Comparison of ENCODE assay signal across 24 cellular contexts in genomic region chr10:6695519-6695918, GRCh38.
"Had no signal": no experiment of that assay in that cellular context is flagged by ENCODE, and none has a peak within 500 bp of the region (broad histone marks: within the 10 kb centered on the region; RNA-seq: fewer than 3 reads in every experiment).

No MANE protein-coding gene starts in this region.

- FAIRE-seq: astrocyte, bronchial epithelial cell, frontal cortex had no signal

- H3K27ac Mint-ChIP-seq: activated CD4-positive, alpha-beta memory T cell treated with anti-CD3 and anti-CD28 coated beads, Interleukin-2, amount 10 ng/mL, durations not matched to agents 7 days and 5 days; activated naive CD4-positive, alpha-beta T cell treated with anti-CD3 and anti-CD28 coated beads, Interleukin-2, amount 10 ng/mL, durations not matched to agents 7 days and 5 days; activated naive CD8-positive, alpha-beta T cell; activated T-helper 2 cell treated with anti-CD3 and anti-CD28 coated beads, Interferon-gamma antibody, Interleukin-2, Interleukin-4, amounts not matched to agents 10 μg/mL and 5 μg/mL and 100 μg/mL, durations not matched to agents 14 hours and 24 hours and 36 hours; dendritic cell treated with granulocyte-macrophage colony-stimulating factor and Interleukin-4, amounts not matched to agents 40 ng/mL and 50 ng/mL, for 4 days; endodermal cell had no signal

- H3K4me1 Mint-ChIP-seq: activated CD4-positive, alpha-beta memory T cell treated with anti-CD3 and anti-CD28 coated beads, Interleukin-2, amount 10 ng/mL, durations not matched to agents 7 days and 5 days; activated naive CD4-positive, alpha-beta T cell treated with anti-CD3 and anti-CD28 coated beads, Interleukin-2, amount 10 ng/mL, durations not matched to agents 7 days and 5 days; central memory CD8-positive, alpha-beta T cell had no signal

- H3K27me3 ChIP-seq: brain microvascular endothelial cell had no signal

- H3K36me3 Mint-ChIP-seq: activated naive CD4-positive, alpha-beta T cell treated with anti-CD3 and anti-CD28 coated beads, Interleukin-2, amount 10 ng/mL, durations not matched to agents 7 days and 5 days had no signal

- H3K4me3 ChIP-seq: coronary artery, dorsolateral prefrontal cortex had no signal

- H3K9me3 Mint-ChIP-seq: activated CD4-positive, alpha-beta memory T cell treated with anti-CD3 and anti-CD28 coated beads, Interleukin-2, amount 10 ng/mL, durations not matched to agents 7 days and 5 days; activated naive CD4-positive, alpha-beta T cell treated with anti-CD3 and anti-CD28 coated beads, Interleukin-2, amount 10 ng/mL, durations not matched to agents 7 days and 5 days; activated T-helper 2 cell treated with anti-CD3 and anti-CD28 coated beads, Interferon-gamma antibody, Interleukin-2, Interleukin-4, amounts not matched to agents 10 μg/mL and 5 μg/mL and 100 μg/mL, durations not matched to agents 14 hours and 24 hours and 36 hours; central memory CD8-positive, alpha-beta T cell; dendritic cell treated with granulocyte-macrophage colony-stimulating factor and Interleukin-4, amounts not matched to agents 40 ng/mL and 50 ng/mL, for 4 days; endodermal cell had no signal

- ATAC-seq: esophagus mucosa had no signal

- H3K27ac ChIP-seq: brain microvascular endothelial cell, coronary artery, dorsolateral prefrontal cortex had no signal

- H3K4me3 Mint-ChIP-seq: activated CD4-positive, alpha-beta memory T cell treated with anti-CD3 and anti-CD28 coated beads, Interleukin-2, amount 10 ng/mL, durations not matched to agents 7 days and 5 days; activated naive CD4-positive, alpha-beta T cell treated with anti-CD3 and anti-CD28 coated beads, Interleukin-2, amount 10 ng/mL, durations not matched to agents 7 days and 5 days; activated naive CD8-positive, alpha-beta T cell; central memory CD8-positive, alpha-beta T cell; dendritic cell treated with granulocyte-macrophage colony-stimulating factor and Interleukin-4, amounts not matched to agents 40 ng/mL and 50 ng/mL, for 4 days; endodermal cell had no signal

- DNase-seq: activated CD4-positive, alpha-beta memory T cell treated with anti-CD3 and anti-CD28 coated beads, Interleukin-2, amount 10 ng/mL, durations not matched to agents 7 days and 5 days; activated CD4-positive, alpha-beta T cell treated with anti-CD3 and anti-CD28 coated beads, Interleukin-2, amount 50 U/mL, for 4 hours; activated CD4-positive, CD25-positive, alpha-beta regulatory T cell; activated CD4-positive, CD25-positive, alpha-beta regulatory T cell treated with anti-CD3 and anti-CD28 coated beads, Interleukin-2, amount 50 U/mL, for 72 hours; activated CD8-positive, alpha-beta memory T cell treated with anti-CD3 and anti-CD28 coated beads, Interleukin-2, amount 50 U/mL, for 48 hours; activated effector memory CD4-positive, alpha-beta T cell treated with anti-CD3 and anti-CD28 coated beads, Interleukin-2, amount 50 U/mL, for 16 hours; activated naive CD4-positive, alpha-beta T cell treated with anti-CD3 and anti-CD28 coated beads, Interleukin-2, amount 10 ng/mL, durations not matched to agents 7 days and 5 days; activated T-cell treated with anti-CD3 and anti-CD28 coated beads for 4 hours; amniotic stem cell; brain microvascular endothelial cell; dorsolateral prefrontal cortex; effector memory CD4-positive, alpha-beta T cell; endodermal cell; head of caudate nucleus; T-helper 2 cell had no signal

- H3K36me3 ChIP-seq: brain microvascular endothelial cell had no signal
